Comparison of ENCODE assay signal across 17 cellular contexts in the genomic region with DNA sequence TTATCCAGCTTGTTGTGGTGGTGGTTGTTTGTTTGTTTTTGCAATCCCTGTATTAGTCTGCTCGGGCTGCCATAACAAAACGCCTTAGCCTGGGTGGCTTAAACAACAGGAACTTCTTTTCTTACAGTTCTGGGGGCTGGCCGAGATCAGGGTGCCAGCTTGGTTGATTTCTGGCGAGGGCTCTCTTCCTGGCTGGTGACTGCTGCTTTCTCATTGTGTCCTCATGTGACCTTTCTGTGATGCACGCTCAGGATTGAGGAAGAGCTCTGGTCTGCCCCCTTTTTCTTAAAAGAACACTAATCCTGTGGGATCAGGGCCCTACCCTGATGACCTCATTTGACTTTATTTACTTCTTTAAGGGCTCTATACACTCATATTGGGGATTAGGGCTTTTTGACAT.
DNase-seq lines count a peak whose midpoint lies in the region; ATAC-seq and TF ChIP-seq lines count a peak whose summit lies in the region.
"Had no signal": no experiment of that assay in that cellular context is flagged by ENCODE, and none has a peak within 500 bp of the region (broad histone marks: within the 10 kb centered on the region; RNA-seq: fewer than 3 reads in every experiment).

No MANE protein-coding gene starts in this region.

- intact Hi-C loops in left ventricle myocardium superior (cut with micrococcal nuclease), result no loop called here
- intact Hi-C loops in left ventricle myocardium inferior (cut with micrococcal nuclease), result no loop called here
- intact Hi-C loops in upper lobe of right lung (cut with DNase I), result no loop called here

- no peak overlapping the region for H3K4me3 ChIP-seq in left ventricle myocardium inferior
- H3K4me3 ChIP-seq in upper lobe of right lung, result no peak overlapping the region
- H3K4me3 ChIP-seq: A549, uterus had no signal

- no peaks in the 10 kb centered on the region for H3K36me3 ChIP-seq in left ventricle myocardium inferior
- no peaks in the 10 kb centered on the region for H3K36me3 ChIP-seq in upper lobe of right lung
- H3K36me3 ChIP-seq: uterus had no signal

- TF ChIP-seq CTCF in left ventricle myocardium inferior (IDR thresholded peaks at IDR 0.05; ENCODE audit: borderline replicate concordance) (no peak), upper lobe of right lung (IDR thresholded peaks at IDR 0.05) (no peak)

- H3K27me3 ChIP-seq in left ventricle myocardium inferior (ENCODE audit: low read depth), result no peaks in the 10 kb centered on the region
- no peaks in the 10 kb centered on the region for H3K27me3 ChIP-seq in upper lobe of right lung
- H3K27me3 ChIP-seq: uterus had no signal

- DNase-seq in left ventricle myocardium superior (no peak), left ventricle myocardium inferior (no peak), OCI-M1 (lab: John Stamatoyannopoulos, UW) (peak; percentile 6), epithelial cell of prostate (ENCODE audit: low read depth, low spot score) (no peak), upper lobe of right lung (no peak), GDM1 (lab: John Stamatoyannopoulos, UW) (no peak)
- DNase-seq: activated CD8-positive, alpha-beta T cell treated with anti-CD3 and anti-CD28 coated beads for 36 hours; CD4-positive, CD25-positive, alpha-beta regulatory T cell; DMS53; NCI-H2029 treated with DMSO at 0.1 percent for 48 hours; NCI-H510A; right cardiac atrium; stimulated activated CD4-positive, alpha-beta T cell treated with anti-CD3 and anti-CD28 coated beads, Interleukin-1b, Interleukin-23, amount 100 ng/mL, for 48 hours; uterus had no signal

- H3K9me3 ChIP-seq in left ventricle myocardium inferior (replicated peaks) (no peaks in the 10 kb centered on the region), upper lobe of right lung (no peaks in the 10 kb centered on the region)
- H3K9me3 ChIP-seq: A549, uterus had no signal

- peaks cover 9% of the 10 kb centered on the region for H3K4me1 ChIP-seq in left ventricle myocardium inferior
- H3K4me1 ChIP-seq in upper lobe of right lung, result no peaks in the 10 kb centered on the region
- H3K4me1 ChIP-seq: A549, uterus had no signal

- ATAC-seq in left ventricle myocardium superior, result peak; percentile 67
- peak; percentile 46 for ATAC-seq in upper lobe of right lung
- ATAC-seq in HG03280 (IDR thresholded peaks at IDR 0.05; ENCODE audit: unreplicated experiment), result no peak
- no peak for ATAC-seq in activated CD4-positive, CD25-positive, alpha-beta regulatory T cell treated with anti-CD3 and anti-CD28 coated beads, Interleukin-2, amount 50 U/mL, for 24 hours
- ATAC-seq: A549; activated CD8-positive, alpha-beta T cell treated with anti-CD3 and anti-CD28 coated beads for 36 hours had no signal

- H3K27ac ChIP-seq in left ventricle myocardium inferior (replicated peaks) (no peak overlapping the region), epithelial cell of prostate (peak overlapping the region; percentile 15), upper lobe of right lung (no peak overlapping the region)
- H3K27ac ChIP-seq: A549, uterus had no signal

Comparison
In these comparisons a context has a peak if more than half of its experiments do, and no peak if none do; other contexts are left out.
1. ATAC-seq: peak in left ventricle myocardium superior (single experiment) and upper lobe of right lung (single experiment); none in HG03280 (single experiment) and activated CD4-positive, CD25-positive, alpha-beta regulatory T cell treated with anti-CD3 and anti-CD28 coated beads, Interleukin-2, amount 50 U/mL, for 24 hours (0 of 2).